23 cellular contexts compared by ENCODE assay signal in the genomic region with DNA sequence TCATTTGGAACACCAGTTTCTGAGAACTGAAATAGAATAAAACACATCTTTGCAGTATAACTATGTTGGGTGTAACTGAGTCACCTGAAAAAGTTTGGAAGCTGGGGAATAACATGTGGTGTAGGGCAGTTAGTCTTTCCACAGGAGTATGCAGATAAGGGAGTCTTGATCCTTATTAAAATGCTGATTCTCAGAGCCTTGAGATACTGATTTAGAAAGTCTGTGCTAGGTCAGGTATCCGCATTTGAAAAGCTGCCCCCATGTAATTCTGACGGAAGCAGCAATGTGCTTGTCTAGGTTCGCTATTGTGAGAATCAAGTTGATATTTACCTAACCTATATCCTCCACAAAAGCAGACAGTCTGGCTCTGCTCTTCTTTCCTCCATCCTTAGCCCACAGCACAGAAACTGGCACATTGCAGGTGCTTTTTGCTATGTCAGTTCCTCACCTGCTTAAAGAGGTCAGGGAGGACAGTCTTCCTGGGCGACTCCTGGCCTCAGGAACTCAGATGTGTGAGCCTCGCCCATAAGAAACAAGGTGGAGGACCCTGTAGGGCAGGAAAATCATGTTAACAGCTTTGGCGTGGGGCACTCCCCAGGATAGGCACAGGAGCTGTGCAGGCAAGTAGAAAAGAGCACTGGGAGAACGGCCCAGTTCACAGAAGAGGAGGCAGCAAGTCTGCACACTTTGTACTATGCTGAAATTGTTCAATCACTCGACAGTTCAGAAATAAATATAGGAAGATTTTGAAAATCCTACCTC. TPM values are rescaled to one million over a fixed set of nuclear protein-coding genes. Genes with fewer than 3 reads are reported as not detected.
DNase-seq lines count a peak whose midpoint lies in the region; ATAC-seq, FAIRE-seq and TF ChIP-seq lines count a peak whose summit lies in the region.
"Had no signal": no experiment of that assay in that cellular context is flagged by ENCODE, and none has a peak within 500 bp of the region (broad histone marks: within the 10 kb centered on the region; RNA-seq: fewer than 3 reads in every experiment).

No MANE protein-coding gene starts in this region.

- H3F3A ChIP-seq in PC-3 (ENCODE audit: low read length, unreplicated experiment) = no peaks in the 10 kb centered on the region

- POLR2A ChIA-PET in PC-3 (lab: Charles Lee; ENCODE audit: unreplicated experiment) = no interaction called here

- no peak overlapping the region for H2AFZ ChIP-seq in PC-3 (ENCODE audit: low read length)

- no peaks in the 10 kb centered on the region for H3K4me1 Mint-ChIP-seq in nephron progenitor cell
- H3K4me1 Mint-ChIP-seq: CD4-positive, CD25-positive, alpha-beta regulatory T cell; CD8-positive, alpha-beta memory T cell; IgD-negative memory B cell had no signal

- ATAC-seq in PC-3 (no peak), HG03196 (IDR thresholded peaks at IDR 0.05; ENCODE audit: unreplicated experiment) (no peak)
- ATAC-seq: HCT116 had no signal

- no peaks in the 10 kb centered on the region for H3K36me3 Mint-ChIP-seq in nephron progenitor cell (ENCODE audit: low read depth)
- H3K36me3 Mint-ChIP-seq: CD4-positive, CD25-positive, alpha-beta regulatory T cell; CD8-positive, alpha-beta memory T cell; IgD-negative memory B cell had no signal

- no peak overlapping the region for H3K27ac Mint-ChIP-seq in nephron progenitor cell
- H3K27ac Mint-ChIP-seq: CD4-positive, CD25-positive, alpha-beta regulatory T cell; HFFc6; IgD-negative memory B cell had no signal

- H3K4me3 ChIP-seq in PC-3 (ENCODE audit: low read length) (no peak overlapping the region), epithelial cell of esophagus (ENCODE audit: low read length) (no peak overlapping the region), iPS-20b (ENCODE audit: low read length) (peak overlapping the region; percentile 30; the same call in 1 of the 2 replicates), kidney (ENCODE audit: low read length in 2 of 2) (no peak overlapping the region)

- H3K9me3 ChIP-seq in PC-3 (ENCODE audit: low read length) (no peaks in the 10 kb centered on the region), iPS-20b (ENCODE audit: insufficient read depth, low read depth, low read length) (0 out of 2 replicates have a peak, but pooled peaks cover 2% of the 10 kb centered on the region), kidney (ENCODE audit: control insufficient read depth in 1 of 2, low read length in 2 of 2) (no peaks in the 10 kb centered on the region)
- H3K9me3 ChIP-seq: BE2C, Caco-2 had no signal

- DNase-seq in PC-3 (peak; percentile 1), epithelial cell of esophagus (ENCODE audit: low read depth) (peak; percentile 43), kidney (no peak), globus pallidus (ENCODE audit: low spot score) (no peak), nephron progenitor cell (no peak)
- DNase-seq: ACHN; BE2C; C1 segment of cervical spinal cord; Caco-2; CD4-positive, CD25-positive, alpha-beta regulatory T cell; CD8-positive, alpha-beta memory T cell; HFFc6 had no signal

- intact Hi-C loops in PC-3 (cut with micrococcal nuclease) (no loop called here), kidney (cut with DNase I) (no loop called here)

- H3K9me2 ChIP-seq in PC-3 (replicated peaks; ENCODE audit: low read length) = no peaks in the 10 kb centered on the region

- H3K4me3 Mint-ChIP-seq in nephron progenitor cell = no peak overlapping the region
- H3K4me3 Mint-ChIP-seq: CD4-positive, CD25-positive, alpha-beta regulatory T cell; CD8-positive, alpha-beta memory T cell; HFFc6; IgD-negative memory B cell had no signal

- H3K27me3 Mint-ChIP-seq in nephron progenitor cell (ENCODE audit: low read depth, poor library complexity) = peaks cover 41% of the 10 kb centered on the region

- H3K27ac ChIP-seq in PC-3 (ENCODE audit: low read length) (no peak overlapping the region), iPS-20b (ENCODE audit: low read length) (no peak overlapping the region), kidney (ENCODE audit: low read depth in 2 of 2, low read length in 2 of 2) (no peak overlapping the region)

- no peaks in the 10 kb centered on the region for H3K79me2 ChIP-seq in PC-3 (ENCODE audit: low read length)

- H3K36me3 ChIP-seq in PC-3 (ENCODE audit: low read depth, low read length) = no peaks in the 10 kb centered on the region
- H3K36me3 ChIP-seq in iPS-20b (ENCODE audit: insufficient read depth, low read depth, low read length) = no peaks in the 10 kb centered on the region
- no peaks in the 10 kb centered on the region for H3K36me3 ChIP-seq in kidney (ENCODE audit: control insufficient read depth in 1 of 2, insufficient read depth in 2 of 2, low read length in 2 of 2)
- H3K36me3 ChIP-seq: BE2C had no signal

- H3K27me3 ChIP-seq in PC-3 (ENCODE audit: low read length) (0 out of 2 replicates have a peak, but pooled peaks cover 11% of the 10 kb centered on the region), iPS-20b (ENCODE audit: insufficient read depth, low read length) (no peaks in the 10 kb centered on the region)

- H3K9ac ChIP-seq in PC-3 (ENCODE audit: low read length) = no peak overlapping the region
- H3K9ac ChIP-seq in iPS-20b (ENCODE audit: low read depth, low read length) = no peak overlapping the region
- H3K9ac ChIP-seq in kidney (ENCODE audit: low read length in 2 of 2) = no peak overlapping the region

- BruUV-seq in PC-3 (replicated peaks; lab: Mats Ljungman, UMichigan) = no TSS peak

- no peak overlapping the region for H3K4me2 ChIP-seq in PC-3 (ENCODE audit: low read length)

- TF ChIP-seq CTCF in PC-3 (conservative IDR thresholded peaks at IDR 0.05; ENCODE audit: low read depth, low read length) (no peak), epithelial cell of esophagus (IDR thresholded peaks at IDR 0.05; ENCODE audit: insufficient read depth, low read depth, low read length, missing control alignments) (no peak), kidney (IDR thresholded peaks at IDR 0.05; ENCODE audit: borderline replicate concordance, extremely low read depth, insufficient read depth) (no peak), nephron progenitor cell (IDR thresholded peaks at IDR 0.05) (no peak)

- H3K9me3 Mint-ChIP-seq in nephron progenitor cell = peaks cover 6% of the 10 kb centered on the region
- H3K9me3 Mint-ChIP-seq: CD8-positive, alpha-beta memory T cell; HFFc6; IgD-negative memory B cell had no signal

- FAIRE-seq in kidney (lab: Jason Lieb, UNC) = no peak
- FAIRE-seq: A204.1, D721Med, G401.6, GM12891, GM19239, H54, HTR-8/SVneo had no signal

- no peaks in the 10 kb centered on the region for H4K20me1 ChIP-seq in PC-3 (ENCODE audit: low read length)

- CTCF ChIA-PET in PC-3 (lab: Charles Lee) = no interaction called here

- H3K4me1 ChIP-seq in PC-3 (ENCODE audit: insufficient read depth, low read length) = no peaks in the 10 kb centered on the region
- H3K4me1 ChIP-seq in iPS-20b (ENCODE audit: insufficient read depth, low read length) = peaks cover 6% of the 10 kb centered on the region; the same call in 1 of the 2 replicates
- no peaks in the 10 kb centered on the region for H3K4me1 ChIP-seq in kidney (ENCODE audit: control insufficient read depth in 1 of 2, insufficient read depth in 1 of 2, low read depth in 1 of 2, low read length in 2 of 2)
- H3K4me1 ChIP-seq: BE2C, Caco-2 had no signal

RNA-seq across cellular contexts. Expression of a gene that starts 27.6 kb away (rescaled TPM):
- total RNA-seq in PC-3 (2014; rRNA removed) (41.1 and 43.4 TPM in 2 replicates), kidney (58.8 TPM)
- polyA plus RNA-seq in kidney (ENCODE audit: insufficient read depth, low read depth, low replicate concordance) = 47.9 TPM

RNA-seq across cellular contexts. Expression of a gene that starts 31.8 kb away (rescaled TPM):
- total RNA-seq in PC-3 (2014; rRNA removed) = not detected in 2 replicates
- total RNA-seq in kidney = 1.4 TPM
- 0.88 TPM for polyA plus RNA-seq in kidney (ENCODE audit: insufficient read depth, low read depth, low replicate concordance)
- polyA plus RNA-seq: CD4-positive, CD25-positive, alpha-beta regulatory T cell; CD8-positive, alpha-beta memory T cell; IgD-negative memory B cell had no signal

Comparison
In these comparisons a context has a peak if more than half of its experiments do, and no peak if none do; other contexts are left out.
1. DNase-seq: peak in PC-3 (single experiment) and epithelial cell of esophagus (single experiment); none in kidney (single experiment), globus pallidus (single experiment) and nephron progenitor cell (single experiment).